8 cellular contexts compared by ENCODE assay signal in genomic region chr1:159122005-159122621, GRCh38. TPM values are rescaled to one million over a fixed set of nuclear protein-coding genes. Genes with fewer than 3 reads are reported as not detected.
DNase-seq lines count a peak whose midpoint lies in the region; ATAC-seq lines count a peak whose summit lies in the region.

No MANE protein-coding gene starts in this region.

- H3K9me3 Mint-ChIP-seq in activated naive CD4-positive, alpha-beta T cell treated with anti-CD3 and anti-CD28 coated beads, Interleukin-2, amount 50 U/mL, for 72 hours, result no peaks in the 10 kb centered on the region

- no peak overlapping the region for H3K27ac Mint-ChIP-seq in activated naive CD4-positive, alpha-beta T cell treated with anti-CD3 and anti-CD28 coated beads, Interleukin-2, amount 50 U/mL, for 72 hours

- no peaks in the 10 kb centered on the region for H3K36me3 Mint-ChIP-seq in activated naive CD4-positive, alpha-beta T cell treated with anti-CD3 and anti-CD28 coated beads, Interleukin-2, amount 50 U/mL, for 72 hours

- no peak for DNase-seq in activated naive CD4-positive, alpha-beta T cell treated with anti-CD3 and anti-CD28 coated beads, Interleukin-2, amount 50 U/mL, for 72 hours (ENCODE audit: low spot score in 2 of 2)
- DNase-seq in activated naive CD4-positive, alpha-beta T cell treated with anti-CD3 and anti-CD28 coated beads, Interleukin-2, amount 50 U/mL, for 16 hours, result no peak
- DNase-seq in T1000 (lab: John Stamatoyannopoulos, UW), result peak; percentile 24
- DNase-seq in left lobe of liver (ENCODE audit: low spot score), result no peak
- DNase-seq in NCI-H2227 treated with DMSO at 0.1 percent for 48 hours (lab: John Stamatoyannopoulos, UW), result no peak
- no peak for DNase-seq in AML-193 (lab: John Stamatoyannopoulos, UW)

- peak; percentile 40 to 88 for ATAC-seq in activated naive CD4-positive, alpha-beta T cell treated with anti-CD3 and anti-CD28 coated beads, Interleukin-2, amount 50 U/mL, for 72 hours
- ATAC-seq in HG02884 (IDR thresholded peaks at IDR 0.05; ENCODE audit: unreplicated experiment) (peak; percentile 95), left lobe of liver (no peak), HG03571 (IDR thresholded peaks at IDR 0.05; ENCODE audit: unreplicated experiment) (no peak)

RNA-seq across cellular contexts. Expression of gene AIM2, which starts 45.5 kb away (rescaled TPM):
- total RNA-seq in activated naive CD4-positive, alpha-beta T cell treated with anti-CD3 and anti-CD28 coated beads, Interleukin-2, amount 50 U/mL, for 72 hours, result 10 to 100 TPM; 14.4 to 23.6 TPM
- total RNA-seq in left lobe of liver, result 0.23 TPM

RNA-seq across cellular contexts. Expression of gene CADM3, which starts 49.3 kb away (rescaled TPM):
- not detected for total RNA-seq in activated naive CD4-positive, alpha-beta T cell treated with anti-CD3 and anti-CD28 coated beads, Interleukin-2, amount 50 U/mL, for 72 hours
- total RNA-seq in left lobe of liver, result 0.20 TPM

Comparison
In these comparisons a context has a peak if more than half of its experiments do, and no peak if none do; other contexts are left out.
1. ATAC-seq: peak in activated naive CD4-positive, alpha-beta T cell treated with anti-CD3 and anti-CD28 coated beads, Interleukin-2, amount 50 U/mL, for 72 hours (2 of 2) and HG02884 (single experiment); none in left lobe of liver (single experiment) and HG03571 (single experiment).
2. RNA of gene AIM2, which starts 45.5 kb away (total RNA-seq): 14.4 to 23.6 TPM in activated naive CD4-positive, alpha-beta T cell treated with anti-CD3 and anti-CD28 coated beads, Interleukin-2, amount 50 U/mL, for 72 hours; 0.23 TPM in left lobe of liver (single experiment); every median in the first group is over 10 times any median in the second.